ENCODE assay signal across 11 cellular contexts in genomic region chr11:122235615-122236014, GRCh38.
DNase-seq lines count a peak whose midpoint lies in the region; ATAC-seq, FAIRE-seq and TF ChIP-seq lines count a peak whose summit lies in the region.
"Had no signal": no experiment of that assay in that cellular context is flagged by ENCODE, and none has a peak within 500 bp of the region (broad histone marks: within the 10 kb centered on the region; RNA-seq: fewer than 3 reads in every experiment).

No MANE protein-coding gene starts in this region.

- DNase-seq in Daoy (ENCODE audit: low read depth) (peak; percentile 86), NCI-H345 treated with DMSO at 0.1 percent for 48 hours (lab: John Stamatoyannopoulos, UW; ENCODE audit: unreplicated experiment) (peak; percentile 19), dorsolateral prefrontal cortex (peak in 1 of 10 donors; percentile 55), osteocyte (ENCODE audit: extremely low spot score, unreplicated experiment) (no peak), frontal cortex (ENCODE audit: low spot score in 2 of 2) (no peak), cerebellar nuclear complex (lab: John Stamatoyannopoulos, UW) (no peak)
- no peak for DNase-seq in activated T-cell treated with anti-CD3 and anti-CD28 coated beads, Interleukin-2, amount 50 U/mL, for 72 hours
- DNase-seq in stimulated activated naive CD4-positive, alpha-beta T cell treated with Interleukin-2 at 50 U/mL for 16 hours (lab: John Stamatoyannopoulos, UW), result no peak
- DNase-seq: activated CD4-positive, CD25-positive, alpha-beta regulatory T cell; activated naive CD4-positive, alpha-beta T cell treated with anti-CD3 and anti-CD28 coated beads for 36 hours; naive thymus-derived CD4-positive, alpha-beta T cell had no signal

- intact Hi-C loops in dorsolateral prefrontal cortex (cut with DNase I), result no loop called here

- peak overlapping the region; percentile 11 for H3K27ac Mint-ChIP-seq in osteocyte (ENCODE audit: unreplicated experiment)
- no peak overlapping the region for H3K27ac Mint-ChIP-seq in activated T-cell treated with anti-CD3 and anti-CD28 coated beads, Interleukin-2, amount 50 U/mL, for 72 hours
- H3K27ac Mint-ChIP-seq: activated naive CD4-positive, alpha-beta T cell treated with anti-CD3 and anti-CD28 coated beads for 36 hours; naive thymus-derived CD4-positive, alpha-beta T cell had no signal

- ATAC-seq in activated T-cell treated with anti-CD3 and anti-CD28 coated beads, Interleukin-2, amount 50 U/mL, for 72 hours (replicated peaks in 1 of 2), result no peak
- ATAC-seq: naive thymus-derived CD4-positive, alpha-beta T cell had no signal

- peaks cover 6% of the 10 kb centered on the region for H3K9me3 Mint-ChIP-seq in osteocyte (ENCODE audit: unreplicated experiment)
- peaks cover 0 to 3% of the 10 kb centered on the region in 2 donors for H3K9me3 Mint-ChIP-seq in activated T-cell treated with anti-CD3 and anti-CD28 coated beads, Interleukin-2, amount 50 U/mL, for 72 hours
- H3K9me3 Mint-ChIP-seq: activated naive CD4-positive, alpha-beta T cell treated with anti-CD3 and anti-CD28 coated beads for 36 hours had no signal

- H3K4me1 Mint-ChIP-seq in osteocyte (ENCODE audit: unreplicated experiment), result peaks cover 4% of the 10 kb centered on the region
- no peaks in the 10 kb centered on the region for H3K4me1 Mint-ChIP-seq in activated T-cell treated with anti-CD3 and anti-CD28 coated beads, Interleukin-2, amount 50 U/mL, for 72 hours (ENCODE audit: low read depth)
- H3K4me1 Mint-ChIP-seq: naive thymus-derived CD4-positive, alpha-beta T cell had no signal

- no peaks in the 10 kb centered on the region for H3K27me3 ChIP-seq in dorsolateral prefrontal cortex

- H3K4me3 Mint-ChIP-seq in osteocyte (ENCODE audit: unreplicated experiment), result no peak overlapping the region
- no peak overlapping the region for H3K4me3 Mint-ChIP-seq in activated T-cell treated with anti-CD3 and anti-CD28 coated beads, Interleukin-2, amount 50 U/mL, for 72 hours
- H3K4me3 Mint-ChIP-seq: activated naive CD4-positive, alpha-beta T cell treated with anti-CD3 and anti-CD28 coated beads for 36 hours; naive thymus-derived CD4-positive, alpha-beta T cell had no signal

- peak overlapping the region in 38 of 59 donors; percentile 1 to 93 (median 72) for H3K27ac ChIP-seq in dorsolateral prefrontal cortex

- FAIRE-seq in frontal cortex (lab: Jason Lieb, UNC), result no peak

- no peak overlapping the region for H3K4me3 ChIP-seq in dorsolateral prefrontal cortex

- peaks cover 3% of the 10 kb centered on the region for H3K27me3 Mint-ChIP-seq in osteocyte (ENCODE audit: unreplicated experiment)
- H3K27me3 Mint-ChIP-seq in activated T-cell treated with anti-CD3 and anti-CD28 coated beads, Interleukin-2, amount 50 U/mL, for 72 hours (ENCODE audit: low read depth), result no peaks in the 10 kb centered on the region

- TF ChIP-seq CTCF in dorsolateral prefrontal cortex (IDR thresholded peaks at IDR 0.05 in 54 of 56, conservative IDR thresholded peaks at IDR 0.05 in 2 of 56; ENCODE audit: low read depth in 1 of 56, partially characterized antibody in 56 of 56), result no peak
- TF ChIP-seq CTCF in osteocyte (IDR thresholded peaks at IDR 0.05), result no peak

- H3K36me3 Mint-ChIP-seq in osteocyte (ENCODE audit: unreplicated experiment), result no peaks in the 10 kb centered on the region
- no peaks in the 10 kb centered on the region for H3K36me3 Mint-ChIP-seq in activated T-cell treated with anti-CD3 and anti-CD28 coated beads, Interleukin-2, amount 50 U/mL, for 72 hours (ENCODE audit: insufficient read depth in 2 of 2)

Comparison
In these comparisons a context has a peak if more than half of its experiments do, and no peak if none do; other contexts are left out.
1. DNase-seq: peak in Daoy (single experiment) and NCI-H345 treated with DMSO at 0.1 percent for 48 hours (single experiment); none in osteocyte (single experiment), activated T-cell treated with anti-CD3 and anti-CD28 coated beads, Interleukin-2, amount 50 U/mL, for 72 hours (0 of 2), frontal cortex (0 of 2), cerebellar nuclear complex (0 of 2) and stimulated activated naive CD4-positive, alpha-beta T cell treated with Interleukin-2 at 50 U/mL for 16 hours (single experiment).